ENCODE assay signal across 8 cellular contexts in the genomic region with DNA sequence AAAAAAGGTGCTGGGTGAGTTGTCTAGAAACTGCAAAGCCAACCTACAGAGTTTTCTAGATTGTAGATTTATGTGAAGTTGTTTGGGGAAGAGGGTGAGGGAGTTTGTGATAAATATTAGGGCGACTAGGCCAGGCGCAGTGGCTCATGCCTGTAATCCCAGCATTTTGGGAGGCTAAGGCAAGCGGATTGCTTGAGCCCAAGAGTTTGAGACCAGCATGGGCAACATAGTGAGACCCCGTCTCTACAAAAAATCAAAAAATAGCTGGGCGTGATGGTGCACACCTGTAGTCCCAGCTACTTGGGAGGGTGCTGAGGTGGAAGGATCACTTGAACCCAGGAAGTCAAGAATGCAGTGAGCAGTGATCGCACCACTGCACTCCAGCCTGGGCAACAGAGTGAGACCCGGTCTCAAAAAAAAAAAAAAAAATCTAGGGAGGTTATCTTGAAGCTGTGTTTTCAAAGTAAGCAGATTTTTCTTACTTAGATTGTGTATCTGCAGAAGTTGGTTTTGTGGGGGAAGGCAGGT. TPM values are rescaled to one million over a fixed set of nuclear protein-coding genes. Genes with fewer than 3 reads are reported as not detected.
A peak's percentile ranks its signal among the peaks of the same experiment; 100 is the strongest.
DNase-seq lines count a peak whose midpoint lies in the region; ATAC-seq, FAIRE-seq and TF ChIP-seq lines count a peak whose summit lies in the region.
"Had no signal": no experiment of that assay in that cellular context is flagged by ENCODE, and none has a peak within 500 bp of the region (broad histone marks: within the 10 kb centered on the region; RNA-seq: fewer than 3 reads in every experiment).

No MANE protein-coding gene starts in this region.

- H3K27me3 ChIP-seq in keratinocyte (ENCODE audit: control insufficient read depth, extremely low read depth, insufficient read depth, low read length) (no peaks in the 10 kb centered on the region), subcutaneous abdominal adipose tissue (ENCODE audit: control insufficient read depth in 5 of 5, insufficient read depth in 4 of 5, low read length in 5 of 5) (peaks cover 0 to 4% (median 0%) of the 10 kb centered on the region in 5 donors)

- FAIRE-seq in keratinocyte (lab: Jason Lieb, UNC) = peak; percentile 5

- peak overlapping the region; percentile 99 for H3K4me3 Mint-ChIP-seq in activated T-helper 2 cell treated with anti-CD3 and anti-CD28 coated beads, Interferon-gamma antibody, Interleukin-2, Interleukin-4, amounts not matched to agents 10 μg/mL and 5 μg/mL and 100 μg/mL, durations not matched to agents 14 hours and 24 hours and 36 hours (ENCODE audit: low read depth)

- H3K9me1 ChIP-seq in keratinocyte (ENCODE audit: control insufficient read depth, extremely low read depth, insufficient read depth, low read length) = no peaks in the 10 kb centered on the region

- H3K4me3 ChIP-seq in keratinocyte (ENCODE audit: control insufficient read depth in 2 of 3, extremely low read depth in 1 of 3, insufficient read depth in 2 of 3, low read depth in 1 of 3, low read length in 3 of 3) (peak overlapping the region; percentile 46 to 76 (median 70)), subcutaneous abdominal adipose tissue (ENCODE audit: low read depth in 1 of 5, low read length in 5 of 5) (peak overlapping the region; percentile 77 to 99 (median 89))

- intact Hi-C loops in activated T-helper 2 cell treated with anti-CD3 and anti-CD28 coated beads, Interferon-gamma antibody, Interleukin-2, Interleukin-4, amounts not matched to agents 10 μg/mL and 5 μg/mL and 100 μg/mL, durations not matched to agents 14 hours and 24 hours and 36 hours (cut with micrococcal nuclease) = loop anchor here (2.0 to 5.0 kb wide), 3 partner anchors 18 to 590 kb away; a partner anchor contains a TSS

- no peak for DNase-seq in activated T-helper 2 cell treated with anti-CD3 and anti-CD28 coated beads, Interferon-gamma antibody, Interleukin-2, Interleukin-4, amounts not matched to agents 10 μg/mL and 5 μg/mL and 100 μg/mL, durations not matched to agents 14 hours and 24 hours and 36 hours (ENCODE audit: low spot score)
- DNase-seq in keratinocyte (ENCODE audit: low read depth, low spot score) (no peak), NCI-H2227 (lab: John Stamatoyannopoulos, UW; ENCODE audit: unreplicated experiment) (no peak)
- DNase-seq in stimulated activated CD4-positive, alpha-beta T cell treated with anti-CD3 and anti-CD28 coated beads, Interleukin-1b, Interleukin-23, amount 100 ng/mL, for 48 hours = no peak
- DNase-seq: SHP77 had no signal

- H3K36me3 Mint-ChIP-seq in activated T-helper 2 cell treated with anti-CD3 and anti-CD28 coated beads, Interferon-gamma antibody, Interleukin-2, Interleukin-4, amounts not matched to agents 10 μg/mL and 5 μg/mL and 100 μg/mL, durations not matched to agents 14 hours and 24 hours and 36 hours (ENCODE audit: low read depth) = peaks cover 51% of the 10 kb centered on the region

- no peak for TF ChIP-seq CTCF in keratinocyte (optimal IDR thresholded peaks at IDR 0.05 in 1 of 3, IDR thresholded peaks at IDR 0.05 in 1 of 3, conservative IDR thresholded peaks at IDR 0.05 in 1 of 3; ENCODE audit: extremely low read depth in 1 of 3, insufficient read depth in 2 of 3, low read length in 3 of 3)

- peaks cover 7% of the 10 kb centered on the region for H3K79me2 ChIP-seq in keratinocyte (ENCODE audit: control insufficient read depth, insufficient read depth, low read length)

- peak overlapping the region; percentile 88 for H3K9ac ChIP-seq in keratinocyte (ENCODE audit: control insufficient read depth, extremely low read depth, insufficient read depth, low read length)
- peak overlapping the region; percentile 90 to 100 (median 97) for H3K9ac ChIP-seq in subcutaneous abdominal adipose tissue (ENCODE audit: low read length in 5 of 5)

- ATAC-seq in HG02852 (IDR thresholded peaks at IDR 0.05; ENCODE audit: unreplicated experiment) (peak; percentile 25), HG02840 (IDR thresholded peaks at IDR 0.05; ENCODE audit: low FRiP score, unreplicated experiment) (no peak)

- peaks cover 29% of the 10 kb centered on the region for H3K4me1 Mint-ChIP-seq in activated T-helper 2 cell treated with anti-CD3 and anti-CD28 coated beads, Interferon-gamma antibody, Interleukin-2, Interleukin-4, amounts not matched to agents 10 μg/mL and 5 μg/mL and 100 μg/mL, durations not matched to agents 14 hours and 24 hours and 36 hours (ENCODE audit: low read depth)

- dilution Hi-C loops in keratinocyte (cut with MboI; ENCODE audit: extremely low pct_ligation_motif_present, low sequenced_read_pairs) = no loop called here

- peaks cover 8% of the 10 kb centered on the region for H3K9me3 Mint-ChIP-seq in activated T-helper 2 cell treated with anti-CD3 and anti-CD28 coated beads, Interferon-gamma antibody, Interleukin-2, Interleukin-4, amounts not matched to agents 10 μg/mL and 5 μg/mL and 100 μg/mL, durations not matched to agents 14 hours and 24 hours and 36 hours

- H2AFZ ChIP-seq in keratinocyte (ENCODE audit: control insufficient read depth, low read length) = peak overlapping the region; percentile 88

- H3K27ac Mint-ChIP-seq in activated T-helper 2 cell treated with anti-CD3 and anti-CD28 coated beads, Interferon-gamma antibody, Interleukin-2, Interleukin-4, amounts not matched to agents 10 μg/mL and 5 μg/mL and 100 μg/mL, durations not matched to agents 14 hours and 24 hours and 36 hours = peak overlapping the region; percentile 100

- H3K9me3 ChIP-seq in keratinocyte (ENCODE audit: control insufficient read depth, low read depth, low read length) (peaks cover 3% of the 10 kb centered on the region), subcutaneous abdominal adipose tissue (ENCODE audit: control insufficient read depth in 5 of 5, low read length in 5 of 5) (peaks cover 0 to 4% (median 0%) of the 10 kb centered on the region in 5 donors)

- H3K27ac ChIP-seq in keratinocyte (ENCODE audit: control insufficient read depth, insufficient read depth, low read length) = peak overlapping the region; percentile 86
- peak overlapping the region; percentile 100 for H3K27ac ChIP-seq in subcutaneous abdominal adipose tissue (ENCODE audit: low read depth, low read length)

- no peaks in the 10 kb centered on the region for H4K20me1 ChIP-seq in keratinocyte (ENCODE audit: control insufficient read depth, extremely low read depth, insufficient read depth, low read length)

- H3K4me1 ChIP-seq in keratinocyte (ENCODE audit: control insufficient read depth, extremely low read depth, insufficient read depth, low read length) (peaks cover 12% of the 10 kb centered on the region), subcutaneous abdominal adipose tissue (ENCODE audit: control insufficient read depth in 5 of 5, insufficient read depth in 5 of 5, low read length in 5 of 5) (peaks cover 19 to 58% (median 50%) of the 10 kb centered on the region in 5 donors)

- no peaks in the 10 kb centered on the region for H3K27me3 Mint-ChIP-seq in activated T-helper 2 cell treated with anti-CD3 and anti-CD28 coated beads, Interferon-gamma antibody, Interleukin-2, Interleukin-4, amounts not matched to agents 10 μg/mL and 5 μg/mL and 100 μg/mL, durations not matched to agents 14 hours and 24 hours and 36 hours (ENCODE audit: low read depth)

- peak overlapping the region; percentile 86 for H3K4me2 ChIP-seq in keratinocyte (ENCODE audit: control insufficient read depth, extremely low read depth, insufficient read depth, low read depth, low read length)

- H3K36me3 ChIP-seq in keratinocyte (ENCODE audit: control insufficient read depth in 2 of 2, extremely low read depth in 1 of 2, insufficient read depth in 2 of 2, low read length in 2 of 2) = no peaks in the 10 kb centered on the region
- peaks cover 0 to 4% (median 0%) of the 10 kb centered on the region in 5 donors for H3K36me3 ChIP-seq in subcutaneous abdominal adipose tissue (ENCODE audit: control insufficient read depth in 5 of 5, insufficient read depth in 5 of 5, low read length in 5 of 5)

RNA-seq across cellular contexts. Expression of a gene that starts 0.8 kb away (rescaled TPM):
- 21.2 and 21.9 TPM in 2 replicates for total RNA-seq in activated T-helper 2 cell treated with anti-CD3 and anti-CD28 coated beads, Interferon-gamma antibody, Interleukin-2, Interleukin-4, amounts not matched to agents 10 μg/mL and 5 μg/mL and 100 μg/mL, durations not matched to agents 14 hours and 24 hours and 36 hours
- 2.6 to 4.3 TPM (median 4.2 TPM) in 3 replicates for polyA plus RNA-seq in keratinocyte
- polyA plus RNA-seq in keratinocyte (2011; ENCODE audit: low read depth) = 0.56 TPM
- 1.1 and 1.7 TPM in 2 replicates for polyA plus RNA-seq in keratinocyte (2011; cell fraction: cytosol; rRNA removed)
- 3.6 and 4.7 TPM in 2 replicates for polyA plus RNA-seq in keratinocyte (2011; cell fraction: nucleus; rRNA removed)
- 1.4 and 5.2 TPM in 2 replicates for polyA plus RNA-seq in keratinocyte (2012; ENCODE audit: low replicate concordance)
- polyA minus RNA-seq in keratinocyte = 3.7 to 9.2 TPM (median 6.7 TPM) in 3 replicates
- polyA minus RNA-seq in keratinocyte (2011; cell fraction: cytosol; rRNA and poly(A)+ RNA removed) = 3.5 TPM
- 7.2 and 11.6 TPM in 2 replicates for polyA minus RNA-seq in keratinocyte (2011; cell fraction: nucleus; rRNA and poly(A)+ RNA removed)

RNA-seq across cellular contexts. Expression of a gene that starts 32.0 kb away (rescaled TPM):
- 0.50 and 0.67 TPM in 2 replicates for total RNA-seq in activated T-helper 2 cell treated with anti-CD3 and anti-CD28 coated beads, Interferon-gamma antibody, Interleukin-2, Interleukin-4, amounts not matched to agents 10 μg/mL and 5 μg/mL and 100 μg/mL, durations not matched to agents 14 hours and 24 hours and 36 hours
- polyA plus RNA-seq in keratinocyte = not detected in 3 replicates
- not detected for polyA plus RNA-seq in keratinocyte (2011; ENCODE audit: low read depth)
- not detected in 2 replicates for polyA plus RNA-seq in keratinocyte (2011; cell fraction: cytosol; rRNA removed)
- not detected in 2 replicates for polyA plus RNA-seq in keratinocyte (2011; cell fraction: nucleus; rRNA removed)
- not detected in 2 replicates for polyA plus RNA-seq in keratinocyte (2012; ENCODE audit: low replicate concordance)
- polyA minus RNA-seq in keratinocyte = not detected in 3 replicates
- polyA minus RNA-seq in keratinocyte (2011; cell fraction: cytosol; rRNA and poly(A)+ RNA removed) = not detected
- not detected in 2 replicates for polyA minus RNA-seq in keratinocyte (2011; cell fraction: nucleus; rRNA and poly(A)+ RNA removed)
